Comparison of ENCODE assay signal across 16 cellular contexts in genomic region chr7:2118630-2119190, GRCh38.
"Had no signal": no experiment of that assay in that cellular context is flagged by ENCODE, and none has a peak within 500 bp of the region (broad histone marks: within the 10 kb centered on the region; RNA-seq: fewer than 3 reads in every experiment).

No MANE protein-coding gene starts in this region.

- H3K27ac ChIP-seq: hepatocyte, psoas muscle, right lobe of liver had no signal

- H3K27ac Mint-ChIP-seq: dendritic cell treated with granulocyte-macrophage colony-stimulating factor and Interleukin-4, amounts not matched to agents 40 ng/mL and 50 ng/mL, for 4 days; type B pancreatic cell had no signal

- H3K4me3 Mint-ChIP-seq: dendritic cell treated with granulocyte-macrophage colony-stimulating factor and Interleukin-4, amounts not matched to agents 40 ng/mL and 50 ng/mL, for 4 days; naive B cell; type B pancreatic cell had no signal

- H3K36me3 ChIP-seq: right lobe of liver had no signal

- H3K4me2 ChIP-seq: hepatocyte, smooth muscle cell had no signal

- DNase-seq: activated naive CD4-positive, alpha-beta T cell treated with Interleukin-2 at 50 U/mL for 16 hours; activated T-cell treated with anti-CD3 and anti-CD28 coated beads for 4 hours; aorta; islet precursor cell; naive B cell; psoas muscle; right lobe of liver; stimulated activated CD4-positive, alpha-beta T cell treated with anti-CD3 and anti-CD28 coated beads, Interleukin-4, amount 100 ng/mL, for 4 hours; stimulated activated CD8-positive, alpha-beta memory T cell treated with anti-CD3 and anti-CD28 coated beads, Interleukin-4, amount 100 ng/mL, for 48 hours; stimulated activated naive CD4-positive, alpha-beta T cell treated with Interleukin-2 at 50 U/mL for 16 hours had no signal

- H3K4me3 ChIP-seq: hepatocyte, psoas muscle, right lobe of liver, smooth muscle cell had no signal

- H3K9me3 ChIP-seq: psoas muscle, right lobe of liver had no signal

- H3K27me3 ChIP-seq: hepatocyte, right lobe of liver had no signal

- H2AFZ ChIP-seq: hepatocyte had no signal

- ATAC-seq: activated CD4-positive, CD25-positive, alpha-beta regulatory T cell treated with anti-CD3 and anti-CD28 coated beads, Interleukin-2, amount 50 U/mL, for 24 hours; left lobe of liver; psoas muscle; right lobe of liver had no signal

- H3K4me1 ChIP-seq: right lobe of liver had no signal

- H3K36me3 Mint-ChIP-seq: naive B cell had no signal

- H3K27me3 Mint-ChIP-seq: dendritic cell treated with granulocyte-macrophage colony-stimulating factor and Interleukin-4, amounts not matched to agents 40 ng/mL and 50 ng/mL, for 4 days; naive B cell; type B pancreatic cell had no signal

- H3K79me2 ChIP-seq: hepatocyte had no signal

- H3K9me3 Mint-ChIP-seq: type B pancreatic cell had no signal
